Comparison of ENCODE assay signal across 12 cellular contexts in the genomic region with DNA sequence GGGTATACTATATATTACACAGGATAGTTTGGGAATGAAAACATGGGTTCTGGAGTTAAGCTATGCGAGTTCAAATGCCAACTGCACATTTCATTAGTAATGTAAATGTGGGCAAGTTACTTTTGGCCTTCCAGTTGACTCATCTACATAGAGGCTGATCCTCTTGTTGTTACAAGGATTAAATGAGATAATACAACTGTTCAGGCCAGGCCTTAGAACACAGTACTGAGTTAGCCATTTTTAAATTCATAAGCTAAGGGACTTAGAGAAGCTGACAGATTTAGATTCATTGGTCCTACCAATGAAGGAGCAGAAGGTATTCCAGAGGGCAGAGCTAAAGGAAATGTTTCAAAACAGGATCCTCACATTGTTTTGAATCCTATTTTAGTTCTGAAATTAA. TPM values are rescaled to one million over a fixed set of nuclear protein-coding genes. Genes with fewer than 3 reads are reported as not detected.
A peak's percentile ranks its signal among the peaks of the same experiment; 100 is the strongest.
DNase-seq lines count a peak whose midpoint lies in the region; ATAC-seq and TF ChIP-seq lines count a peak whose summit lies in the region.
"Had no signal": no experiment of that assay in that cellular context is flagged by ENCODE, and none has a peak within 500 bp of the region (broad histone marks: within the 10 kb centered on the region; RNA-seq: fewer than 3 reads in every experiment).

No MANE protein-coding gene starts in this region.

- WGBS in heart right ventricle, 2 donors: 83 to 90% methylated on average over 1 of the region's 1 CpG

- H3K9me3 ChIP-seq in HCT116 (ENCODE audit: control insufficient read depth in 1 of 2, insufficient read depth in 1 of 2, low read depth in 1 of 2, low read length in 2 of 2): no peaks in the 10 kb centered on the region
- H3K9me3 ChIP-seq in adipocyte (ENCODE audit: control insufficient read depth, low read length): no peaks in the 10 kb centered on the region
- no peaks in the 10 kb centered on the region for H3K9me3 ChIP-seq in heart right ventricle
- H3K9me3 ChIP-seq: pancreas had no signal

- H3K9ac ChIP-seq in HCT116 (ENCODE audit: low read length) (no peak overlapping the region), adipocyte (ENCODE audit: low read length) (peak overlapping the region; percentile 82)

- intact Hi-C loops in HCT116 (cut with micrococcal nuclease) (no loop called here), heart right ventricle (cut with DNase I) (loop anchor here in 7 of 10 donors (1.0 to 10.0 kb wide), 9 partner anchors 58 to 220 kb away; a partner anchor contains a TSS)

- H4K20me1 ChIP-seq in HCT116 (ENCODE audit: insufficient read depth): no peaks in the 10 kb centered on the region

- H3K4me1 ChIP-seq in HCT116 (ENCODE audit: control insufficient read depth in 1 of 2, insufficient read depth in 2 of 2, low read length in 2 of 2) (peaks cover 0 to 6% of the 10 kb centered on the region in 2 experiments; a peak in 1 of 4 replicates), adipocyte (ENCODE audit: control insufficient read depth, insufficient read depth, low read length) (peaks cover 54% of the 10 kb centered on the region), heart right ventricle (peaks cover 0 to 28% (median 19%) of the 10 kb centered on the region in 9 donors)

- no TSS peak for BruUV-seq in HCT116 (replicated peaks; lab: Mats Ljungman, UMichigan)

- ATAC-seq in HCT116 (no peak), heart right ventricle (peak in 5 of 8 donors; percentile 12 to 50 (median 29)), HG03354 (IDR thresholded peaks at IDR 0.05; ENCODE audit: poor library complexity, severe bottlenecking, unreplicated experiment) (no peak), GM21825 (IDR thresholded peaks at IDR 0.05; ENCODE audit: unreplicated experiment) (no peak)

- H3K36me3 ChIP-seq in HCT116 (ENCODE audit: control insufficient read depth in 1 of 2, insufficient read depth in 2 of 2, low read length in 2 of 2) (peaks cover 5 to 7% of the 10 kb centered on the region in 2 experiments; a peak in 3 of 4 replicates), adipocyte (ENCODE audit: control insufficient read depth, insufficient read depth, low read length, severe bottlenecking) (peaks cover 6% of the 10 kb centered on the region), heart right ventricle (peaks cover 0 to 64% (median 17%) of the 10 kb centered on the region in 9 donors)

- no peaks in the 10 kb centered on the region for H3K9me2 ChIP-seq in HCT116 (ENCODE audit: insufficient read depth)

- TF ChIP-seq RAD21 in HCT116 (IDR thresholded peaks at IDR 0.05; ENCODE audit: low read depth): no peak

- H3K27ac ChIP-seq in HCT116 (ENCODE audit: low read depth, low read length) (peak overlapping the region; percentile 2; the same call in 1 of the 2 replicates), heart right ventricle (peak overlapping the region; percentile 12 to 80 (median 67)), skin epidermis (peak overlapping the region in 19 of 21 experiments; percentile 12 to 91 (median 61))

- H3K4me2 ChIP-seq in HCT116 (ENCODE audit: low read length): no peak overlapping the region

- H3K27me3 ChIP-seq in HCT116 (ENCODE audit: insufficient read depth, low read length) (no peaks in the 10 kb centered on the region), adipocyte (replicated peaks; ENCODE audit: control insufficient read depth, insufficient read depth, low read length) (no peaks in the 10 kb centered on the region), heart right ventricle (no peaks in the 10 kb centered on the region)
- H3K27me3 ChIP-seq: pancreas had no signal

- TF ChIP-seq POLR2A in HCT116 (IDR thresholded peaks at IDR 0.05; ENCODE audit: borderline replicate concordance, extremely low read depth, insufficient read depth, insufficient read length): no peak

- no peaks in the 10 kb centered on the region for H3K79me2 ChIP-seq in HCT116 (ENCODE audit: insufficient read depth, low read length)

- CTCF ChIA-PET in HCT116 (lab: Charles Lee): interaction anchor here (1.4 to 3.2 kb wide), 3 partner anchors 159 to 356 kb away, joined by 4 to 31 read pairs (median 5); no protein-coding TSS in a partner anchor

- RAD21 ChIA-PET in HCT116 (lab: Charles Lee; ENCODE audit: low non-redundant PET in 1 of 2, low total read pairs in 2 of 2, uncharacterized antibody in 2 of 2, unreplicated experiment in 2 of 2): no interaction called here

- no peak for DNase-seq in HCT116 (ENCODE audit: low read depth, low spot score)
- DNase-seq in adipocyte (ENCODE audit: low read depth): no peak
- DNase-seq in heart right ventricle: no peak
- no peak for DNase-seq in UCSD-AML1 (lab: John Stamatoyannopoulos, UW; ENCODE audit: unreplicated experiment)
- DNase-seq in A172 (ENCODE audit: low spot score): no peak
- DNase-seq: activated CD8-positive, alpha-beta memory T cell treated with anti-CD3 and anti-CD28 coated beads for 24 hours; NCI-H526; pancreas had no signal

- TF ChIP-seq CTCF in HCT116 (IDR thresholded peaks at IDR 0.05 in 2 of 3, conservative IDR thresholded peaks at IDR 0.05 in 1 of 3; ENCODE audit: borderline replicate concordance in 1 of 3, insufficient read depth in 1 of 3, low read depth in 2 of 3, low read length in 2 of 3): no peak
- TF ChIP-seq CTCF in heart right ventricle (IDR thresholded peaks at IDR 0.05): no peak

- POLR2A ChIA-PET in HCT116 (lab: Charles Lee): interaction anchor here (1.2 kb wide), 1 partner anchor 220 kb away, joined by 3 read pairs; no protein-coding TSS in a partner anchor

- H3K4me3 ChIP-seq in HCT116 (replicated peaks in 1 of 2; ENCODE audit: low read depth in 1 of 2, low read length in 2 of 2) (no peak overlapping the region), adipocyte (ENCODE audit: low read length) (peak overlapping the region; percentile 70), heart right ventricle (no peak overlapping the region), skin epidermis (no peak overlapping the region)
- H3K4me3 ChIP-seq: pancreas had no signal

- no peak overlapping the region for H2AFZ ChIP-seq in HCT116 (ENCODE audit: low read depth, low read length, poor library complexity, severe bottlenecking)

TF ChIP-seq in HCT116, 20 proteins besides CTCF, POLR2A, EP300 and RAD21:
- TF ChIP-seq EGR1 (IDR thresholded peaks at IDR 0.05; ENCODE audit: low read depth): no peak
- TF ChIP-seq, protein P1, sequence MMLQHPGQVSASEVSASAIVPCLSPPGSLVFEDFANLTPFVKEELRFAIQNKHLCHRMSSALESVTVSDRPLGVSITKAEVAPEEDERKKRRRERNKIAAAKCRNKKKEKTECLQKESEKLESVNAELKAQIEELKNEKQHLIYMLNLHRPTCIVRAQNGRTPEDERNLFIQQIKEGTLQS (IDR thresholded peaks at IDR 0.05): no peak
- no peak for TF ChIP-seq JUND (IDR thresholded peaks at IDR 0.05)
- no peak for TF ChIP-seq CEBPB (IDR thresholded peaks at IDR 0.05; ENCODE audit: low read depth)
- no peak for TF ChIP-seq SP1 (IDR thresholded peaks at IDR 0.05; ENCODE audit: low read depth)
- TF ChIP-seq CBX3 (IDR thresholded peaks at IDR 0.05; ENCODE audit: low read depth): no peak
- TF ChIP-seq EZH2phosphoT487 (IDR thresholded peaks at IDR 0.05; ENCODE audit: borderline replicate concordance): no peak

RNA-seq across cellular contexts. Expression of a gene that starts 32.6 kb away (rescaled TPM):
- total RNA-seq in HCT116 (2021; ENCODE audit: unreplicated experiment) (not detected), heart right ventricle (not detected)
- polyA plus RNA-seq in HCT116 (2012): not detected in 2 replicates
- polyA plus RNA-seq in heart right ventricle: not detected
- total RNA-seq in A172 (2014; rRNA removed; shearing (Covaris generic)): not detected in 2 replicates
- total RNA-seq: pancreas, SK-MEL-5 had no signal
- polyA plus RNA-seq: pancreas had no signal

RNA-seq across cellular contexts. Expression of a gene that starts 41.3 kb away (rescaled TPM):
- total RNA-seq in HCT116 (2021; ENCODE audit: unreplicated experiment): 38.7 TPM
- 23.1 and 23.5 TPM in 2 replicates for polyA plus RNA-seq in HCT116 (2012)
- total RNA-seq in heart right ventricle: 10 to 100 TPM; 17.3 to 31.3 (median 22.8) TPM
- 10 to 100 TPM; 10.7 to 12.0 TPM for polyA plus RNA-seq in heart right ventricle
- total RNA-seq in A172 (2014; rRNA removed; shearing (Covaris generic)): 41.3 and 51.6 TPM in 2 replicates

Comparison
In these comparisons a context has a peak if more than half of its experiments do, and no peak if none do; other contexts are left out.
1. ATAC-seq: peak in heart right ventricle (5 of 8); none in HCT116 (single experiment), HG03354 (single experiment) and GM21825 (single experiment).
2. H3K27ac ChIP-seq: peak in every context shown above with its lines; median percentile 67 in heart right ventricle; 61 in skin epidermis; 2 in HCT116.